11 cellular contexts compared by ENCODE assay signal in the genomic region with DNA sequence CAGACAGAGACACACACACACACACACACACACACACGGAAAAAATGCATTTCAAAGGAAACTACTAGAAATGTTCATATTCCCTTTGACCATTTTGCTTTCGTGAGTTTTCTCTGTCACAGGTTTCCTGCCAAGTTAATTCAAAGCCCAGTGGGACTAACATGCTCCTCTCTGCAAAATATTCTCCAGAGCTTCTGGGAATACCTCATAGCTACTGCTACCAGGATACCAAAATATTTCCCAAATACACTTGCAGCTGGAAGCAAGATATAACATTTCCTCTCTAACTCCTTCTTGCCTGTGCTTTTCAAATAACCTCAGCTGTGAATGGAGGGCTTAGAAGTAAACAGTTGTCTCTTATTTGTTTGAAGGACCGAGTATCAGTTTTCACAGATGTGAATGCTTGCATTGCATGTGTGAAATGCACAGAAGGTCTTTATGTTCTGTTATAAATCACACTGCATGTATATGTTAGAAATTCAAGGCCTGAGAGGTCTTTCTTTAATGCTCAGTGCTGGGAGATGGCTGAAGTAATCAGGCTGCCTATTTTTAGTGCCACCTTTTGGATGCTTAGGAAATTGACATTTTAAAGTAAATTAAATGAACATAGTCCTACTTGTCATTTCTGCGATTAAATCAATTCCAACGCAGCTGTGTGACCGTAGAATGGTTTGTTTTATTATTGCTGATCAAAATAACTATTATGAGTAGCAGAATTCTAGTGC. TPM values are rescaled to one million over a fixed set of nuclear protein-coding genes. Genes with fewer than 3 reads are reported as not detected.
DNase-seq lines count a peak whose midpoint lies in the region; ATAC-seq, FAIRE-seq and TF ChIP-seq lines count a peak whose summit lies in the region.
"Had no signal": no experiment of that assay in that cellular context is flagged by ENCODE, and none has a peak within 500 bp of the region (broad histone marks: within the 10 kb centered on the region; RNA-seq: fewer than 3 reads in every experiment).

No MANE protein-coding gene starts in this region.

- H3K9me3 Mint-ChIP-seq in MCF 10A (ENCODE audit: unreplicated experiment) (peaks cover 5% of the 10 kb centered on the region), glutamatergic neuron (ENCODE audit: unreplicated experiment) (peaks cover 9% of the 10 kb centered on the region)

- H3K36me3 Mint-ChIP-seq in MCF 10A (ENCODE audit: insufficient read depth, unreplicated experiment), result peaks cover 71% of the 10 kb centered on the region
- peaks cover 11% of the 10 kb centered on the region for H3K36me3 Mint-ChIP-seq in glutamatergic neuron (ENCODE audit: unreplicated experiment)

- FAIRE-seq in GM12892 (lab: Jason Lieb, UNC), result no peak

- DNase-seq in MCF 10A (ENCODE audit: unreplicated experiment) (no peak), breast epithelium (ENCODE audit: low spot score in 2 of 2) (no peak), SW480 (ENCODE audit: low spot score) (peak; percentile 44), glutamatergic neuron (no peak), transverse colon (no peak), NCI-H1436 (lab: John Stamatoyannopoulos, UW) (no peak), GM12892 (ENCODE audit: insufficient read length) (no peak)
- DNase-seq: activated CD4-positive, alpha-beta T cell treated with anti-CD3 and anti-CD28 coated beads for 36 hours; NCI-H226 had no signal

- no peak for ATAC-seq in HG03175 (IDR thresholded peaks at IDR 0.05; ENCODE audit: unreplicated experiment)
- ATAC-seq: activated CD4-positive, alpha-beta T cell treated with anti-CD3 and anti-CD28 coated beads for 36 hours had no signal

- POLR2A ChIA-PET in MCF 10A (lab: Yijun Ruan, JAX), result interaction anchor here (0.7 to 1.1 kb wide), 3 partner anchors 72 to 123 kb away, joined by 3 read pairs; a partner anchor contains a TSS

- H3K27ac Mint-ChIP-seq in MCF 10A (ENCODE audit: low read depth, unreplicated experiment) (no peak overlapping the region), glutamatergic neuron (ENCODE audit: unreplicated experiment) (peak overlapping the region; percentile 65)
- H3K27ac Mint-ChIP-seq: activated CD4-positive, alpha-beta T cell treated with anti-CD3 and anti-CD28 coated beads for 36 hours; dendritic cell treated with granulocyte-macrophage colony-stimulating factor and Interleukin-4, amounts not matched to agents 40 ng/mL and 50 ng/mL, for 4 days had no signal

- peaks cover 12 to 13% of the 10 kb centered on the region in 2 donors for H3K9me3 ChIP-seq in breast epithelium
- H3K9me3 ChIP-seq in transverse colon, result peaks cover 13% of the 10 kb centered on the region in 2 donors

- no TSS peak for BruUV-seq in MCF 10A (replicated peaks; lab: Mats Ljungman, UMichigan)

- intact Hi-C loops in MCF 10A (cut with micrococcal nuclease) (loop anchor here (1.0 kb wide), 2 partner anchors 116 to 314 kb away; no protein-coding TSS in a partner anchor), breast epithelium (cut with DNase I; ENCODE audit: low total_unique reads) (no loop called here), transverse colon (cut with DNase I; ENCODE audit: low total_unique reads) (no loop called here)

- H3K4me1 Mint-ChIP-seq in MCF 10A (ENCODE audit: insufficient read depth, unreplicated experiment), result no peaks in the 10 kb centered on the region
- H3K4me1 Mint-ChIP-seq in glutamatergic neuron (ENCODE audit: low read depth, unreplicated experiment), result peaks cover 24% of the 10 kb centered on the region
- H3K4me1 Mint-ChIP-seq: activated CD4-positive, alpha-beta T cell treated with anti-CD3 and anti-CD28 coated beads for 36 hours had no signal

- no peaks in the 10 kb centered on the region for H3K27me3 ChIP-seq in breast epithelium
- H3K27me3 ChIP-seq in transverse colon, result no peaks in the 10 kb centered on the region

- no peaks in the 10 kb centered on the region for H3K4me1 ChIP-seq in breast epithelium
- H3K4me1 ChIP-seq in transverse colon, result peaks cover 0 to 10% (median 0%) of the 10 kb centered on the region in 4 donors

- CTCF ChIA-PET in MCF 10A (lab: Yijun Ruan, JAX), result interaction anchor here (0.6 to 1.9 kb wide), 15 partner anchors 10 to 1839 kb away, joined by 3 to 13 read pairs (median 4); a partner anchor contains a TSS

- TF ChIP-seq CTCF in MCF 10A (IDR thresholded peaks at IDR 0.05; ENCODE audit: unreplicated experiment), result peak; percentile 24
- no peak for TF ChIP-seq CTCF in breast epithelium (IDR thresholded peaks at IDR 0.05)
- no peak for TF ChIP-seq CTCF in glutamatergic neuron (IDR thresholded peaks at IDR 0.05; ENCODE audit: partially characterized antibody, unreplicated experiment)
- no peak for TF ChIP-seq CTCF in transverse colon (IDR thresholded peaks at IDR 0.05)

- H3K36me3 ChIP-seq in breast epithelium (peaks cover 27% of the 10 kb centered on the region), transverse colon (peaks cover 0 to 61% (median 18%) of the 10 kb centered on the region in 4 donors)

- H3K27ac ChIP-seq in breast epithelium (no peak overlapping the region), transverse colon (peak overlapping the region in 3 of 4 donors; percentile 2 to 37 (median 10))

- TF ChIP-seq POLR2A in breast epithelium (IDR thresholded peaks at IDR 0.05) (no peak), transverse colon (IDR thresholded peaks at IDR 0.05) (no peak), GM12892 (IDR thresholded peaks at IDR 0.05; ENCODE audit: low read depth, low read length) (no peak)

- H3K27me3 Mint-ChIP-seq in MCF 10A (ENCODE audit: insufficient read depth, unreplicated experiment) (no peaks in the 10 kb centered on the region), glutamatergic neuron (ENCODE audit: unreplicated experiment) (peaks cover 2% of the 10 kb centered on the region)
- H3K27me3 Mint-ChIP-seq: activated CD4-positive, alpha-beta T cell treated with anti-CD3 and anti-CD28 coated beads for 36 hours; dendritic cell treated with granulocyte-macrophage colony-stimulating factor and Interleukin-4, amounts not matched to agents 40 ng/mL and 50 ng/mL, for 4 days had no signal

- H3K4me3 ChIP-seq in breast epithelium, result no peak overlapping the region
- H3K4me3 ChIP-seq in transverse colon, result no peak overlapping the region

- in situ Hi-C loops in transverse colon (cut with MboI; ENCODE audit: low pct_ligation_motif_present in 1 of 4, low pct_unique_long_range_greater_than_20kb in 1 of 4, low sequenced_read_pairs in 3 of 4), result no loop called here

- TF ChIP-seq EP300 in transverse colon (IDR thresholded peaks at IDR 0.05; ENCODE audit: low read depth), result no peak

- H3K4me3 Mint-ChIP-seq in MCF 10A (ENCODE audit: unreplicated experiment), result no peak overlapping the region
- no peak overlapping the region for H3K4me3 Mint-ChIP-seq in glutamatergic neuron (ENCODE audit: unreplicated experiment)
- H3K4me3 Mint-ChIP-seq: activated CD4-positive, alpha-beta T cell treated with anti-CD3 and anti-CD28 coated beads for 36 hours; dendritic cell treated with granulocyte-macrophage colony-stimulating factor and Interleukin-4, amounts not matched to agents 40 ng/mL and 50 ng/mL, for 4 days had no signal

- WGBS in transverse colon (ENCODE audit: low coverage in 1 of 2), 2 donors, result 61 to 64% methylated on average over 5 to 6 of the region's 6 CpGs

RNA-seq across cellular contexts. Expression of a gene that starts 8.7 kb away (rescaled TPM):
- total RNA-seq in MCF 10A (2022) (0.42 TPM in 1 of 2 replicates, not detected in the other), breast epithelium (under 1 TPM in 1 of 3 donors, not detected in 2; 0.96 TPM), glutamatergic neuron (ENCODE audit: unreplicated experiment) (not detected), transverse colon (not detected)
- not detected for polyA plus RNA-seq in GM12892 (2012; ENCODE audit: missing spikeins)

RNA-seq across cellular contexts. Expression of a gene that starts 17.2 kb away (rescaled TPM):
- total RNA-seq in MCF 10A (2022) (not detected in 2 replicates), breast epithelium (not detected), glutamatergic neuron (ENCODE audit: unreplicated experiment) (not detected), transverse colon (1 to 10 TPM in 1 of 4 donors, not detected in 3; 1.9 TPM)
- not detected for polyA plus RNA-seq in GM12892 (2012; ENCODE audit: missing spikeins)

RNA-seq across cellular contexts. Expression of a gene that starts 47.4 kb away (rescaled TPM):
- total RNA-seq in MCF 10A (2022), result 66.4 and 72.8 TPM in 2 replicates
- 10 to 100 TPM; 58.0 to 80.0 (median 66.3) TPM for total RNA-seq in breast epithelium
- total RNA-seq in glutamatergic neuron (ENCODE audit: unreplicated experiment), result 66.3 TPM
- total RNA-seq in transverse colon, result 100 to 1,000 TPM in 1 of 4 donors, 10 to 100 TPM in 3; 49.5 to 130 (median 50.5) TPM
- 68.4 TPM for polyA plus RNA-seq in GM12892 (2012; ENCODE audit: missing spikeins)

Comparison
In these comparisons a context has a peak if more than half of its experiments do, and no peak if none do; other contexts are left out.
1. H3K27ac ChIP-seq: peak in transverse colon (3 of 4); none in breast epithelium (0 of 2).